Comparison of ENCODE assay signal across 1 cellular context in the genomic region with DNA sequence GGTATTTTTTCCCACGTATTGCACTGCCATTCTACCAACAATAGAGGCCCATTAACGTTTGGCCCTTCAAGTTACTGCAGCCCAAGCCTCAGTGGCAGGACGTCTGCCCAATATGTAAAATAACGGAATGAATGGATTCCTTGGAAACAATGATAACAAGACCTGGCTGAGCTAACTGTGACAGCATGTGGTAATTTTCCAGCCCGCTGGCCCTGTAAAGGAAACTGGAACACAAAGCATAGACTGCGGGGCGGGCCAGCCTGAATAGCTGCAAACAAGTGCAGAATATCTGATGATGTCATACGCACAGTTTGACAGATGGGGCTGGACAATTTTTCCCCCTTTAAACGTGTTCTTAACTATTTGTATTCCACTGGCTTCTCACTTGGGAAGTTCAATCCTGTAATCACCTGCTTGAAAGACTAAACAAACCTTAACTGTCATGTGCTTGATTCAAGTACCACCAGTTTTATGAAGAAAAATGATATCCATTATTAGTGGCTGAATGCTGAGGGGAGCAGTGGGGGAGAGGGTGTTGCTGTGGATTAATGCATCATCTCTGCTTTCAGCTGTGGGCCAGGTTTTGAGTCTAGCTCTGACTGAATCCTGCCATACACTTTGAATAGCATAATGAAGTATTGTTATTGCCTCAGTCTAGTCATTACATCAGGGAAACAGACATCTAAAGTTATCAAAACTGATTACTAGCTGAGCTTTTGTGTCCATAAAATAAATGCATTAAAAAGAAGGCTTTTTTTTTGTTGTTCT.
A peak's percentile ranks its signal among the peaks of the same experiment; 100 is the strongest.
TF ChIP-seq lines count a peak whose summit lies in the region.

No MANE protein-coding gene starts in this region.

TF ChIP-seq in HEK293, 187 proteins besides CTCF, POLR2A, EP300 and RAD21 (continued from another document and continues in another):
- TF ChIP-seq, protein P1, sequence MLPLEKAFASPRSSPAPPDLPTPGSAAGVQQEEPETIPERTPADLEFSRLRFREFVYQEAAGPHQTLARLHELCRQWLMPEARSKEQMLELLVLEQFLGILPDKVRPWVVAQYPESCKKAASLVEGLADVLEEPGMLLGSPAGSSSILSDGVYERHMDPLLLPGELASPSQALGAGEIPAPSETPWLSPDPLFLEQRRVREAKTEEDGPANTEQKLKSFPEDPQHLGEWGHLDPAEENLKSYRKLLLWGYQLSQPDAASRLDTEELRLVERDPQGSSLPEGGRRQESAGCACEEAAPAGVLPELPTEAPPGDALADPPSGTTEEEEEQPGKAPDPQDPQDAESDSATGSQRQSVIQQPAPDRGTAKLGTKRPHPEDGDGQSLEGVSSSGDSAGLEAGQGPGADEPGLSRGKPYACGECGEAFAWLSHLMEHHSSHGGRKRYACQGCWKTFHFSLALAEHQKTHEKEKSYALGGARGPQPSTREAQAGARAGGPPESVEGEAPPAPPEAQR (tag by site-specific recombination; IDR thresholded peaks at IDR 0.05) = no peak
- TF ChIP-seq ZNF138 (tag by site-specific recombination; IDR thresholded peaks at IDR 0.05; ENCODE audit: borderline replicate concordance) (no peak), IKZF3 (tag by site-specific recombination; IDR thresholded peaks at IDR 0.05) (peak; percentile 36; the same call in 1 of the 2 replicates), ZBTB17 (tag by site-specific recombination; IDR thresholded peaks at IDR 0.05) (peak; percentile 97), AEBP2 (tag by site-specific recombination; IDR thresholded peaks at IDR 0.05; ENCODE audit: borderline replicate concordance) (no peak), ZNF341 (tag by site-specific recombination; IDR thresholded peaks at IDR 0.05; ENCODE audit: low read depth) (0 out of 2 replicates have a peak, but pooled peaks have one; percentile 40), ZNF660 (tag by site-specific recombination; IDR thresholded peaks at IDR 0.05) (peak; percentile 86), ZNF416 (tag by site-specific recombination; IDR thresholded peaks at IDR 0.05) (no peak), ZNF169 (tag by site-specific recombination; IDR thresholded peaks at IDR 0.05) (no peak), GLIS2 (tag by site-specific recombination; IDR thresholded peaks at IDR 0.05) (no peak), ZNF843 (tag by site-specific recombination; IDR thresholded peaks at IDR 0.05) (peak; percentile 41; the same call in 1 of the 2 replicates), ZNF747 (tag by site-specific recombination; IDR thresholded peaks at IDR 0.05) (no peak), ZNF133 (tag by site-specific recombination; IDR thresholded peaks at IDR 0.05) (no peak), ZNF174 (tag by site-specific recombination; IDR thresholded peaks at IDR 0.05) (no peak), ZNF274 (IDR thresholded peaks at IDR 0.05; ENCODE audit: low read length) (no peak), ZNF274 (tag by site-specific recombination; IDR thresholded peaks at IDR 0.05; ENCODE audit: borderline replicate concordance) (no peak), ZNF394 (tag by site-specific recombination; IDR thresholded peaks at IDR 0.05; ENCODE audit: borderline replicate concordance) (no peak; the same call in 1 of the 2 replicates), HOXD13 (CRISPR knock-in tag; IDR thresholded peaks at IDR 0.05; ENCODE audit: borderline replicate concordance) (no peak), ZNF692 (tag by site-specific recombination; IDR thresholded peaks at IDR 0.05) (peak; percentile 92), ZNF513 (tag by site-specific recombination; IDR thresholded peaks at IDR 0.05) (no peak), ZNF311 (tag by site-specific recombination; IDR thresholded peaks at IDR 0.05; ENCODE audit: borderline replicate concordance) (no peak), ZNF114 (tag by site-specific recombination; IDR thresholded peaks at IDR 0.05) (no peak), ZNF473 (tag by site-specific recombination; IDR thresholded peaks at IDR 0.05) (no peak), ZNF184 (tag by site-specific recombination; IDR thresholded peaks at IDR 0.05) (no peak), ZNF639 (tag by site-specific recombination; IDR thresholded peaks at IDR 0.05) (no peak), MYNN (tag by site-specific recombination; IDR thresholded peaks at IDR 0.05; ENCODE audit: borderline replicate concordance) (no peak), ZNF37A (tag by site-specific recombination; IDR thresholded peaks at IDR 0.05) (no peak), ZNF561 (tag by site-specific recombination; IDR thresholded peaks at IDR 0.05; ENCODE audit: borderline replicate concordance) (no peak), ZNF10 (tag by site-specific recombination; IDR thresholded peaks at IDR 0.05) (no peak), ZNF175 (tag by site-specific recombination; IDR thresholded peaks at IDR 0.05) (no peak), ZFP3 (tag by site-specific recombination; IDR thresholded peaks at IDR 0.05; ENCODE audit: low read depth) (no peak), SCRT2 (tag by site-specific recombination; IDR thresholded peaks at IDR 0.05) (peak; percentile 89), ZSCAN30 (tag by site-specific recombination; IDR thresholded peaks at IDR 0.05) (peak; percentile 16; the same call in 1 of the 2 replicates), ZNF624 (tag by site-specific recombination; IDR thresholded peaks at IDR 0.05) (no peak), ZEB2 (tag by site-specific recombination; IDR thresholded peaks at IDR 0.05) (0 out of 2 replicates have a peak, but pooled peaks have one; percentile 47), ZBTB21 (tag by site-specific recombination; IDR thresholded peaks at IDR 0.05) (peak; percentile 93), KLF8 (tag by site-specific recombination; IDR thresholded peaks at IDR 0.05) (no peak), ZSCAN16 (tag by site-specific recombination; IDR thresholded peaks at IDR 0.05) (no peak), KLF16 (tag by site-specific recombination; IDR thresholded peaks at IDR 0.05) (no peak), ZNF548 (tag by site-specific recombination; IDR thresholded peaks at IDR 0.05) (no peak), ZNF121 (tag by site-specific recombination; IDR thresholded peaks at IDR 0.05) (no peak), ZIC2 (tag by site-specific recombination; IDR thresholded peaks at IDR 0.05) (peak; percentile 61), MEIS1 (CRISPR knock-in tag; IDR thresholded peaks at IDR 0.05; ENCODE audit: borderline replicate concordance) (no peak; the same call in 1 of the 2 replicates), ZBTB26 (tag by site-specific recombination; optimal IDR thresholded peaks at IDR 0.05) (no peak), KLF1 (tag by site-specific recombination; IDR thresholded peaks at IDR 0.05) (no peak), ZSCAN23 (tag by site-specific recombination; IDR thresholded peaks at IDR 0.05) (no peak), PRDM4 (tag by site-specific recombination; IDR thresholded peaks at IDR 0.05) (no peak; the same call in 1 of the 2 replicates), ZNF654 (tag by site-specific recombination; IDR thresholded peaks at IDR 0.05; ENCODE audit: low read depth) (no peak), ZBTB1 (tag by site-specific recombination; IDR thresholded peaks at IDR 0.05) (no peak), ZNF23 (tag by site-specific recombination; IDR thresholded peaks at IDR 0.05; ENCODE audit: borderline replicate concordance) (no peak), ZNF155 (tag by site-specific recombination; IDR thresholded peaks at IDR 0.05) (no peak), ZNF621 (tag by site-specific recombination; IDR thresholded peaks at IDR 0.05) (no peak), OSR2 (tag by site-specific recombination; IDR thresholded peaks at IDR 0.05) (peak; percentile 14; the same call in 1 of the 2 replicates)
- TF ChIP-seq, protein P2, sequence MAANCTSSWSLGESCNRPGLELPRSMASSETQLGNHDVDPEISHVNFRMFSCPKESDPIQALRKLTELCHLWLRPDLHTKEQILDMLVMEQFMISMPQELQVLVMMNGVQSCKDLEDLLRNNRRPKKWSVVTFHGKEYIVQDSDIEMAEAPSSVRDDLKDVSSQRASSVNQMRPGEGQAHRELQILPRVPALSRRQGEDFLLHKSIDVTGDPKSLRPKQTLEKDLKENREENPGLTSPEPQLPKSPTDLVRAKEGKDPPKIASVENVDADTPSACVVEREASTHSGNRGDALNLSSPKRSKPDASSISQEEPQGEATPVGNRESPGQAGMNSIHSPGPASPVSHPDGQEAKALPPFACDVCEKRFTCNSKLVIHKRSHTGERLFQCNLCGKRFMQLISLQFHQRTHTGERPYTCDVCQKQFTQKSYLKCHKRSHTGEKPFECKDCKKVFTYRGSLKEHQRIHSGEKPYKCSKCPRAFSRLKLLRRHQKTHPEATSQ (tag by site-specific recombination; IDR thresholded peaks at IDR 0.05) = no peak
- TF ChIP-seq, protein P3, sequence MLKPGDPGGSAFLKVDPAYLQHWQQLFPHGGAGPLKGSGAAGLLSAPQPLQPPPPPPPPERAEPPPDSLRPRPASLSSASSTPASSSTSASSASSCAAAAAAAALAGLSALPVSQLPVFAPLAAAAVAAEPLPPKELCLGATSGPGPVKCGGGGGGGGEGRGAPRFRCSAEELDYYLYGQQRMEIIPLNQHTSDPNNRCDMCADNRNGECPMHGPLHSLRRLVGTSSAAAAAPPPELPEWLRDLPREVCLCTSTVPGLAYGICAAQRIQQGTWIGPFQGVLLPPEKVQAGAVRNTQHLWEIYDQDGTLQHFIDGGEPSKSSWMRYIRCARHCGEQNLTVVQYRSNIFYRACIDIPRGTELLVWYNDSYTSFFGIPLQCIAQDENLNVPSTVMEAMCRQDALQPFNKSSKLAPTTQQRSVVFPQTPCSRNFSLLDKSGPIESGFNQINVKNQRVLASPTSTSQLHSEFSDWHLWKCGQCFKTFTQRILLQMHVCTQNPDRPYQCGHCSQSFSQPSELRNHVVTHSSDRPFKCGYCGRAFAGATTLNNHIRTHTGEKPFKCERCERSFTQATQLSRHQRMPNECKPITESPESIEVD (tag by site-specific recombination; IDR thresholded peaks at IDR 0.05) = peak; percentile 42; the same call in 1 of the 2 replicates
